In the genomic region with DNA sequence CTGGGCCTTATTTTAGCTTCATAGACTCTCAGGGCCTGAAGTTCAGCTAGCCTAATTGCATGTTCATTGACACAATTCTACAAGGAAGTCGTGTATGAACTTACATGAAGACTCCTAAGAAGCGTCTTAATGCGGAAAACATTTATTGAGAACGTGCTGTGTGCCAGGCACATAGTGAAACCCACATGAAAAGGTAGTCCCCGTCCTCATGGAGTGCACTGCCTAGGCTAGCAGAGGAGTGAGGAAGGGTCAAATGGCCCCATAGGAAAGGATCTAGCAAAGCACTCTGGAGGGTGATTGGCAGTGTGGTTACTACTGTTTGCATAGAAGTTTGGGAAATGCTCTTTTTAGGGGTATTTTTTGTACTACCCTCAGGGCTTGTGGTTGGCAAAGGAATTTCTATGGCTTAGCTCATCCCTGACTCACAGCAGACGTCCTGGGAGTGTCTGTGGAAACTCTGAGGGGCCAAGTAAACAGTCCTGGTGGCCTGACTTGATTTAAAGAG, we compare ENCODE assay signal across 1 cellular context.
TF ChIP-seq lines count a peak whose summit lies in the region.

No MANE protein-coding gene starts in this region.

TF ChIP-seq in H1, 55 proteins besides CTCF, POLR2A, EP300 and RAD21:
- TF ChIP-seq GTF2F1 (IDR thresholded peaks at IDR 0.05; ENCODE audit: borderline replicate concordance, low read depth, low read length), result no peak
- TF ChIP-seq RNF2 (IDR thresholded peaks at IDR 0.05; ENCODE audit: borderline replicate concordance, low read depth, low read length, missing control alignments, poor library complexity, severe bottlenecking), result no peak
- no peak for TF ChIP-seq BCL11A (IDR thresholded peaks at IDR 0.05; ENCODE audit: low read depth in 2 of 2, low read length in 2 of 2)
- TF ChIP-seq GABPA (IDR thresholded peaks at IDR 0.05; ENCODE audit: borderline replicate concordance, insufficient read depth, low read length), result no peak
- TF ChIP-seq RBBP5 (IDR thresholded peaks at IDR 0.05; ENCODE audit: borderline replicate concordance, low read depth, low read length), result no peak
- TF ChIP-seq EGR1 (IDR thresholded peaks at IDR 0.05; ENCODE audit: borderline replicate concordance, low read depth, low read length), result no peak
- TF ChIP-seq NANOG (IDR thresholded peaks at IDR 0.05; ENCODE audit: insufficient read depth, low read depth, low read length, poor library complexity, severe bottlenecking), result no peak
- TF ChIP-seq CHD1 (IDR thresholded peaks at IDR 0.05; ENCODE audit: low read depth, low read length), result no peak
- no peak for TF ChIP-seq BACH1 (IDR thresholded peaks at IDR 0.05; ENCODE audit: low read length)
TF ChIP-seq in H1: peak in this region for 0.
